ENCODE assay signal across 21 cellular contexts in the genomic region with DNA sequence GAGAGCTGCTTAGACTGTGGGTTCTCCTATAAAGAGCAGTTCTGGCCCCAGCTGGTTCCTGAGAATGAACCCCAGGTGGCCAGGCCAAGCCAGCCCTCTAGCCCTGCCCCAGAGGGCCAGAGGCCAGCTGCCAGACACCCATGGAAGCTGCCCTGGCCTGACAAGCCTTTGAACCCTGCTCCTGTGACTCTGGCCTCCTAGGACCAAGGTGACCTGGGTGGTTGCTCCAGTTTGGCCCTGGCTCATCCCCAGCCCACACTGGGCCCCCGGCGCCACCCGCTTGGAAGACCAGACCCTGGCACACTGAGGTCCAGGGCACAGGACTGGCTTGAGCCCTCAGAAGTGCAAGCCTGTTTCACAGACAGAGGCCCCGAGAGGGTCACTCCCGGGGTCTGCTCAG. TPM values are rescaled to one million over a fixed set of nuclear protein-coding genes. Genes with fewer than 3 reads are reported as not detected.
DNase-seq lines count a peak whose midpoint lies in the region; ATAC-seq and TF ChIP-seq lines count a peak whose summit lies in the region.
"Had no signal": no experiment of that assay in that cellular context is flagged by ENCODE, and none has a peak within 500 bp of the region (broad histone marks: within the 10 kb centered on the region; RNA-seq: fewer than 3 reads in every experiment).

No MANE protein-coding gene starts in this region.

- no TSS peak for BruUV-seq in PC-3 (replicated peaks; lab: Mats Ljungman, UMichigan)

- DNase-seq in cardiac muscle cell (ENCODE audit: low read depth in 1 of 2, low spot score in 1 of 2) (no peak), cardiac septum (ENCODE audit: low spot score) (no peak), left ventricle myocardium inferior (no peak), psoas muscle (no peak), PC-3 (no peak), dermis blood vessel endothelial cell (no peak)
- DNase-seq: CD4-positive, alpha-beta T cell; COR-L47; DMS79; H9; HFFc6; MM.1S; NCI-H1048; NCI-H1436; NCI-H1930; NCI-H2227 treated with DMSO at 0.1 percent for 48 hours; NCI-H510A; NK-92 treated with Interleukin-12 subunit alpha and Interleukin-12 subunit beta, amount 100 ng/mL, for 24 hours had no signal

- ATAC-seq in psoas muscle (peak in 2 of 4 donors; percentile 1 to 15), PC-3 (no peak), GM19023 (IDR thresholded peaks at IDR 0.05; ENCODE audit: unreplicated experiment) (no peak)
- ATAC-seq: K562 had no signal

- 71 to 85% (median 75%) methylated on average over 5 of the region's 5 CpGs for WGBS in psoas muscle, 3 donors

- TF ChIP-seq CTCF in cardiac muscle cell (IDR thresholded peaks at IDR 0.05; ENCODE audit: low read depth, low read length) (no peak), DOHH2 (IDR thresholded peaks at IDR 0.05; ENCODE audit: low read depth, low read length, poor library complexity, severe bottlenecking) (no peak), left ventricle myocardium inferior (IDR thresholded peaks at IDR 0.05; ENCODE audit: borderline replicate concordance) (no peak), psoas muscle (IDR thresholded peaks at IDR 0.05) (no peak), PC-3 (conservative IDR thresholded peaks at IDR 0.05; ENCODE audit: low read depth, low read length) (no peak)

- no peak overlapping the region for H2AFZ ChIP-seq in PC-3 (ENCODE audit: low read length)

- H3K27ac ChIP-seq in cardiac muscle cell (peak overlapping the region; percentile 95), DOHH2 (ENCODE audit: low read depth, low read length) (no peak overlapping the region), left ventricle myocardium inferior (replicated peaks) (peak overlapping the region; percentile 92), psoas muscle (peak overlapping the region; percentile 71), PC-3 (ENCODE audit: low read length) (no peak overlapping the region)

- H3K9me2 ChIP-seq in DOHH2 (replicated peaks; ENCODE audit: control insufficient read depth, low read length) = no peaks in the 10 kb centered on the region
- no peaks in the 10 kb centered on the region for H3K9me2 ChIP-seq in PC-3 (replicated peaks; ENCODE audit: low read length)

- peak overlapping the region; percentile 38 for H3K4me2 ChIP-seq in DOHH2 (ENCODE audit: low read length)
- no peak overlapping the region for H3K4me2 ChIP-seq in PC-3 (ENCODE audit: low read length)

- POLR2A ChIA-PET in PC-3 (lab: Charles Lee; ENCODE audit: unreplicated experiment) = no interaction called here

- intact Hi-C loops in cardiac septum (cut with DNase I) (no loop called here), left ventricle myocardium inferior (cut with micrococcal nuclease) (no loop called here), psoas muscle (cut with DNase I) (no loop called here), PC-3 (cut with micrococcal nuclease) (no loop called here)

- no peak overlapping the region for H3K9ac ChIP-seq in PC-3 (ENCODE audit: low read length)

- H3K4me1 ChIP-seq in cardiac muscle cell (ENCODE audit: low read depth) = peaks cover 37% of the 10 kb centered on the region
- H3K4me1 ChIP-seq in DOHH2 (ENCODE audit: control insufficient read depth, low read length) = peaks cover 32% of the 10 kb centered on the region
- H3K4me1 ChIP-seq in left ventricle myocardium inferior = peaks cover 35% of the 10 kb centered on the region
- H3K4me1 ChIP-seq in psoas muscle = peaks cover 21% of the 10 kb centered on the region
- no peaks in the 10 kb centered on the region for H3K4me1 ChIP-seq in PC-3 (ENCODE audit: insufficient read depth, low read length)

- no peaks in the 10 kb centered on the region for H3K9me3 ChIP-seq in cardiac muscle cell (ENCODE audit: low read depth)
- no peaks in the 10 kb centered on the region for H3K9me3 ChIP-seq in DOHH2 (ENCODE audit: control insufficient read depth, insufficient read depth, low read length)
- no peaks in the 10 kb centered on the region for H3K9me3 ChIP-seq in left ventricle myocardium inferior (replicated peaks)
- H3K9me3 ChIP-seq in psoas muscle = no peaks in the 10 kb centered on the region
- no peaks in the 10 kb centered on the region for H3K9me3 ChIP-seq in PC-3 (ENCODE audit: low read length)

- no peaks in the 10 kb centered on the region for H4K20me1 ChIP-seq in DOHH2 (ENCODE audit: control insufficient read depth, insufficient read depth, low read depth, low read length)
- H4K20me1 ChIP-seq in PC-3 (ENCODE audit: low read length) = no peaks in the 10 kb centered on the region

- no peaks in the 10 kb centered on the region for H3K27me3 ChIP-seq in cardiac muscle cell
- 0 out of 2 replicates have a peak, but pooled peaks cover 2% of the 10 kb centered on the region for H3K27me3 ChIP-seq in DOHH2 (ENCODE audit: control insufficient read depth, low read length)
- no peaks in the 10 kb centered on the region for H3K27me3 ChIP-seq in left ventricle myocardium inferior (ENCODE audit: low read depth)
- no peaks in the 10 kb centered on the region for H3K27me3 ChIP-seq in psoas muscle (ENCODE audit: insufficient read depth in 3 of 3, low read length in 2 of 3)
- H3K27me3 ChIP-seq in PC-3 (ENCODE audit: low read length) = no peaks in the 10 kb centered on the region

- CTCF ChIA-PET in PC-3 (lab: Charles Lee) = no interaction called here

- no peak overlapping the region for H3K4me3 ChIP-seq in cardiac muscle cell
- H3K4me3 ChIP-seq in DOHH2 (ENCODE audit: low read length) = peak overlapping the region; percentile 7; the same call in 1 of the 2 replicates
- H3K4me3 ChIP-seq in left ventricle myocardium inferior = no peak overlapping the region
- H3K4me3 ChIP-seq in psoas muscle = no peak overlapping the region
- no peak overlapping the region for H3K4me3 ChIP-seq in PC-3 (ENCODE audit: low read length)
- H3K4me3 ChIP-seq: K562 had no signal

- H3K36me3 ChIP-seq in cardiac muscle cell (no peaks in the 10 kb centered on the region), DOHH2 (ENCODE audit: control insufficient read depth, low read length) (no peaks in the 10 kb centered on the region), left ventricle myocardium inferior (no peaks in the 10 kb centered on the region), psoas muscle (ENCODE audit: insufficient read depth in 1 of 2, low read depth in 1 of 2) (no peaks in the 10 kb centered on the region), PC-3 (ENCODE audit: low read depth, low read length) (no peaks in the 10 kb centered on the region)

- H3F3A ChIP-seq in DOHH2 (ENCODE audit: control insufficient read depth, insufficient read depth) (no peaks in the 10 kb centered on the region), PC-3 (ENCODE audit: low read length, unreplicated experiment) (no peaks in the 10 kb centered on the region)

- no peaks in the 10 kb centered on the region for H3K79me2 ChIP-seq in DOHH2 (ENCODE audit: control insufficient read depth, low read length)
- no peaks in the 10 kb centered on the region for H3K79me2 ChIP-seq in PC-3 (ENCODE audit: low read length)

RNA-seq across cellular contexts. Expression of gene KCNJ12, which starts 6.8 kb away (rescaled TPM):
- total RNA-seq in cardiac muscle cell = 13.4 and 14.0 TPM in 2 replicates
- polyA plus RNA-seq in cardiac muscle cell = 5.9 and 11.6 TPM in 2 replicates
- total RNA-seq in cardiac septum = 11.3 TPM
- total RNA-seq in left ventricle myocardium inferior = 12.3 TPM
- total RNA-seq in psoas muscle = 10 to 100 TPM in 3 of 4 donors, 1 to 10 TPM in 1; 9.4 to 31.0 (median 23.4) TPM
- polyA plus RNA-seq in psoas muscle = 10 to 100 TPM in 2 of 3 donors, 1 to 10 TPM in 1; 5.2 to 42.7 (median 13.6) TPM
- 10.0 and 11.1 TPM in 2 replicates for total RNA-seq in PC-3 (2014; rRNA removed)
- total RNA-seq in dermis blood vessel endothelial cell = 0.14 and 0.51 TPM in 2 replicates
- total RNA-seq: HFFc6 had no signal
- polyA plus RNA-seq: K562 had no signal

Comparison
In these comparisons a context has a peak if more than half of its experiments do, and no peak if none do; other contexts are left out.
1. H3K27ac ChIP-seq: peak in cardiac muscle cell (single experiment), left ventricle myocardium inferior (single experiment) and psoas muscle (single experiment); none in DOHH2 (single experiment) and PC-3 (single experiment).